ENCODE assay signal across 1 cellular context in genomic region chr4:7540216-7540615, GRCh38.
TF ChIP-seq lines count a peak whose summit lies in the region.

No MANE protein-coding gene starts in this region.

TF ChIP-seq in HCT116, 20 proteins besides CTCF, POLR2A, EP300 and RAD21 (continued from another document):
- TF ChIP-seq ATF3 (IDR thresholded peaks at IDR 0.05): no peak
- TF ChIP-seq CEBPB (IDR thresholded peaks at IDR 0.05; ENCODE audit: low read depth): no peak
